1 cellular context compared by ENCODE assay signal in genomic region chr7:152376716-152377484, GRCh38.
TF ChIP-seq lines count a peak whose summit lies in the region.
"Not testable (repeated sequence)": the region's sequence is repeated elsewhere in the genome, so short reads cannot be mapped to it uniquely, and the experiment has no call there.

No MANE protein-coding gene starts in this region.

TF ChIP-seq in HepG2, 621 proteins besides CTCF, POLR2A, EP300 and RAD21:
- TF ChIP-seq, protein P1, sequence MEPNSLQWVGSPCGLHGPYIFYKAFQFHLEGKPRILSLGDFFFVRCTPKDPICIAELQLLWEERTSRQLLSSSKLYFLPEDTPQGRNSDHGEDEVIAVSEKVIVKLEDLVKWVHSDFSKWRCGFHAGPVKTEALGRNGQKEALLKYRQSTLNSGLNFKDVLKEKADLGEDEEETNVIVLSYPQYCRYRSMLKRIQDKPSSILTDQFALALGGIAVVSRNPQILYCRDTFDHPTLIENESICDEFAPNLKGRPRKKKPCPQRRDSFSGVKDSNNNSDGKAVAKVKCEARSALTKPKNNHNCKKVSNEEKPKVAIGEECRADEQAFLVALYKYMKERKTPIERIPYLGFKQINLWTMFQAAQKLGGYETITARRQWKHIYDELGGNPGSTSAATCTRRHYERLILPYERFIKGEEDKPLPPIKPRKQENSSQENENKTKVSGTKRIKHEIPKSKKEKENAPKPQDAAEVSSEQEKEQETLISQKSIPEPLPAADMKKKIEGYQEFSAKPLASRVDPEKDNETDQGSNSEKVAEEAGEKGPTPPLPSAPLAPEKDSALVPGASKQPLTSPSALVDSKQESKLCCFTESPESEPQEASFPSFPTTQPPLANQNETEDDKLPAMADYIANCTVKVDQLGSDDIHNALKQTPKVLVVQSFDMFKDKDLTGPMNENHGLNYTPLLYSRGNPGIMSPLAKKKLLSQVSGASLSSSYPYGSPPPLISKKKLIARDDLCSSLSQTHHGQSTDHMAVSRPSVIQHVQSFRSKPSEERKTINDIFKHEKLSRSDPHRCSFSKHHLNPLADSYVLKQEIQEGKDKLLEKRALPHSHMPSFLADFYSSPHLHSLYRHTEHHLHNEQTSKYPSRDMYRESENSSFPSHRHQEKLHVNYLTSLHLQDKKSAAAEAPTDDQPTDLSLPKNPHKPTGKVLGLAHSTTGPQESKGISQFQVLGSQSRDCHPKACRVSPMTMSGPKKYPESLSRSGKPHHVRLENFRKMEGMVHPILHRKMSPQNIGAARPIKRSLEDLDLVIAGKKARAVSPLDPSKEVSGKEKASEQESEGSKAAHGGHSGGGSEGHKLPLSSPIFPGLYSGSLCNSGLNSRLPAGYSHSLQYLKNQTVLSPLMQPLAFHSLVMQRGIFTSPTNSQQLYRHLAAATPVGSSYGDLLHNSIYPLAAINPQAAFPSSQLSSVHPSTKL (CRISPR knock-in tag; IDR thresholded peaks at IDR 0.05) = peak; percentile 39; the same call in 1 of the 2 replicates
- peak; percentile 44 for TF ChIP-seq SALL1 (CRISPR knock-in tag; IDR thresholded peaks at IDR 0.05)
- peak; percentile 90 for TF ChIP-seq ONECUT2 (CRISPR knock-in tag; IDR thresholded peaks at IDR 0.05)
- peak; percentile 90 for TF ChIP-seq RARA (CRISPR knock-in tag; IDR thresholded peaks at IDR 0.05)
- TF ChIP-seq BCL6 (CRISPR knock-in tag; IDR thresholded peaks at IDR 0.05) = peak; percentile 98
- TF ChIP-seq SOX6 (IDR thresholded peaks at IDR 0.05); SOX13 (IDR thresholded peaks at IDR 0.05); HNF4G (CRISPR knock-in tag; IDR thresholded peaks at IDR 0.05; ENCODE audit: borderline replicate concordance, low read depth): not testable (repeated sequence)
- TF ChIP-seq SOX6 (CRISPR knock-in tag; IDR thresholded peaks at IDR 0.05) = 0 out of 2 replicates have a peak, but pooled peaks have one; percentile 23
- TF ChIP-seq SOX13 (CRISPR knock-in tag; conservative IDR thresholded peaks at IDR 0.05 in 1 of 2, IDR thresholded peaks at IDR 0.05 in 1 of 2) = 0 out of 4 replicates have a peak, but pooled peaks of 1 of the 2 experiments have one; percentile 19
- TF ChIP-seq HNF4G (IDR thresholded peaks at IDR 0.05; ENCODE audit: borderline replicate concordance, low read depth, low read length) = 0 out of 2 replicates have a peak, but pooled peaks have one; percentile 35
- peak; percentile 70 for TF ChIP-seq HNF4A (CRISPR knock-in tag; IDR thresholded peaks at IDR 0.05)
- TF ChIP-seq NR2F1 (CRISPR knock-in tag; IDR thresholded peaks at IDR 0.05) = peak in 1 of 2 experiments; percentile 37; a peak in 1 of 4 replicates
- TF ChIP-seq, protein P2, sequence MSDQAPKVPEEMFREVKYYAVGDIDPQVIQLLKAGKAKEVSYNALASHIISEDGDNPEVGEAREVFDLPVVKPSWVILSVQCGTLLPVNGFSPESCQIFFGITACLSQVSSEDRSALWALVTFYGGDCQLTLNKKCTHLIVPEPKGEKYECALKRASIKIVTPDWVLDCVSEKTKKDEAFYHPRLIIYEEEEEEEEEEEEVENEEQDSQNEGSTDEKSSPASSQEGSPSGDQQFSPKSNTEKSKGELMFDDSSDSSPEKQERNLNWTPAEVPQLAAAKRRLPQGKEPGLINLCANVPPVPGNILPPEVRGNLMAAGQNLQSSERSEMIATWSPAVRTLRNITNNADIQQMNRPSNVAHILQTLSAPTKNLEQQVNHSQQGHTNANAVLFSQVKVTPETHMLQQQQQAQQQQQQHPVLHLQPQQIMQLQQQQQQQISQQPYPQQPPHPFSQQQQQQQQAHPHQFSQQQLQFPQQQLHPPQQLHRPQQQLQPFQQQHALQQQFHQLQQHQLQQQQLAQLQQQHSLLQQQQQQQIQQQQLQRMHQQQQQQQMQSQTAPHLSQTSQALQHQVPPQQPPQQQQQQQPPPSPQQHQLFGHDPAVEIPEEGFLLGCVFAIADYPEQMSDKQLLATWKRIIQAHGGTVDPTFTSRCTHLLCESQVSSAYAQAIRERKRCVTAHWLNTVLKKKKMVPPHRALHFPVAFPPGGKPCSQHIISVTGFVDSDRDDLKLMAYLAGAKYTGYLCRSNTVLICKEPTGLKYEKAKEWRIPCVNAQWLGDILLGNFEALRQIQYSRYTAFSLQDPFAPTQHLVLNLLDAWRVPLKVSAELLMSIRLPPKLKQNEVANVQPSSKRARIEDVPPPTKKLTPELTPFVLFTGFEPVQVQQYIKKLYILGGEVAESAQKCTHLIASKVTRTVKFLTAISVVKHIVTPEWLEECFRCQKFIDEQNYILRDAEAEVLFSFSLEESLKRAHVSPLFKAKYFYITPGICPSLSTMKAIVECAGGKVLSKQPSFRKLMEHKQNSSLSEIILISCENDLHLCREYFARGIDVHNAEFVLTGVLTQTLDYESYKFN (CRISPR knock-in tag; conservative IDR thresholded peaks at IDR 0.05) = peak; percentile 36; the same call in 1 of the 2 replicates
- TF ChIP-seq ZMYM2 (CRISPR knock-in tag; IDR thresholded peaks at IDR 0.05) = 0 out of 2 replicates have a peak, but pooled peaks have one; percentile 24
- TF ChIP-seq NR2F6 (IDR thresholded peaks at IDR 0.05) = 0 out of 2 replicates have a peak, but pooled peaks have one; percentile 26
- peak; percentile 53; the same call in 1 of the 2 replicates for TF ChIP-seq NR2F6 (CRISPR knock-in tag; IDR thresholded peaks at IDR 0.05)
